In genomic region chr22:46528121-46528610, GRCh38 we compare ENCODE assay signal across 1 cellular context.
TF ChIP-seq lines count a peak whose summit lies in the region.

No MANE protein-coding gene starts in this region.

TF ChIP-seq in HepG2, 621 proteins besides CTCF, POLR2A, EP300 and RAD21 (continued from another document and continues in another):
- no peak for TF ChIP-seq ZNF704 (CRISPR knock-in tag; IDR thresholded peaks at IDR 0.05; ENCODE audit: borderline replicate concordance)
- no peak for TF ChIP-seq SMAD1 (CRISPR knock-in tag; IDR thresholded peaks at IDR 0.05; ENCODE audit: borderline replicate concordance, low read depth)
- TF ChIP-seq THYN1 (CRISPR knock-in tag; IDR thresholded peaks at IDR 0.05; ENCODE audit: borderline replicate concordance, low read depth), result no peak
- TF ChIP-seq ZNF850 (CRISPR knock-in tag; conservative IDR thresholded peaks at IDR 0.05), result no peak
- no peak for TF ChIP-seq ZNF260 (CRISPR knock-in tag; IDR thresholded peaks at IDR 0.05; ENCODE audit: borderline replicate concordance, low read depth)
- TF ChIP-seq YY1 (IDR thresholded peaks at IDR 0.05; ENCODE audit: insufficient read depth, insufficient replicate concordance, low read depth, low read length), result no peak
- no peak for TF ChIP-seq CSRNP2 (CRISPR knock-in tag; conservative IDR thresholded peaks at IDR 0.05; ENCODE audit: low read depth)
- TF ChIP-seq ZNF274 (CRISPR knock-in tag; IDR thresholded peaks at IDR 0.05), result no peak
- TF ChIP-seq ZNF639 (CRISPR knock-in tag; conservative IDR thresholded peaks at IDR 0.05), result no peak
- TF ChIP-seq KLF12 (CRISPR knock-in tag; IDR thresholded peaks at IDR 0.05; ENCODE audit: borderline replicate concordance), result no peak
- no peak; the same call in 1 of the 2 replicates for TF ChIP-seq ZSCAN9 (CRISPR knock-in tag; IDR thresholded peaks at IDR 0.05; ENCODE audit: borderline replicate concordance)
- no peak for TF ChIP-seq ZNF883 (CRISPR knock-in tag; IDR thresholded peaks at IDR 0.05; ENCODE audit: not compliant biosample characterization)
- TF ChIP-seq PHF20 (CRISPR knock-in tag; IDR thresholded peaks at IDR 0.05), result no peak
- TF ChIP-seq STAT5B (CRISPR knock-in tag; IDR thresholded peaks at IDR 0.05), result no peak
- no peak for TF ChIP-seq ZNF143 (CRISPR knock-in tag; IDR thresholded peaks at IDR 0.05)
- TF ChIP-seq ZBTB40 (IDR thresholded peaks at IDR 0.05), result no peak
- TF ChIP-seq ZBTB40 (CRISPR knock-in tag; IDR thresholded peaks at IDR 0.05), result no peak
- TF ChIP-seq FOXK1 (CRISPR knock-in tag; IDR thresholded peaks at IDR 0.05; ENCODE audit: borderline replicate concordance, low read depth), result no peak
- peak; percentile 77 for TF ChIP-seq JUN (CRISPR knock-in tag; IDR thresholded peaks at IDR 0.05)
- TF ChIP-seq HNRNPH1 (optimal IDR thresholded peaks at IDR 0.05; ENCODE audit: low read depth, low read length), result no peak
- TF ChIP-seq TEAD3 (CRISPR knock-in tag; optimal IDR thresholded peaks at IDR 0.05; ENCODE audit: borderline replicate concordance), result peak; percentile 86
- no peak for TF ChIP-seq ZNF317 (CRISPR knock-in tag; IDR thresholded peaks at IDR 0.05)
- TF ChIP-seq NFIB (CRISPR knock-in tag; IDR thresholded peaks at IDR 0.05; ENCODE audit: borderline replicate concordance), result no peak
- no peak for TF ChIP-seq SRSF4 (IDR thresholded peaks at IDR 0.05; ENCODE audit: low read depth, low read length, poor library complexity, severe bottlenecking)
- TF ChIP-seq SP1 (IDR thresholded peaks at IDR 0.05), result no peak
- TF ChIP-seq SP1 (CRISPR knock-in tag; IDR thresholded peaks at IDR 0.05), result no peak
- TF ChIP-seq SMARCE1 (IDR thresholded peaks at IDR 0.05; ENCODE audit: borderline replicate concordance), result no peak
- no peak for TF ChIP-seq ZFP62 (CRISPR knock-in tag; IDR thresholded peaks at IDR 0.05)
- TF ChIP-seq TAF15 (IDR thresholded peaks at IDR 0.05; ENCODE audit: low read depth, low read length, poor library complexity, severe bottlenecking), result no peak
- peak; percentile 87 for TF ChIP-seq CEBPB (IDR thresholded peaks at IDR 0.05; ENCODE audit: borderline replicate concordance, low read depth, low read length)
- TF ChIP-seq ZNF552 (CRISPR knock-in tag; IDR thresholded peaks at IDR 0.05; ENCODE audit: borderline replicate concordance), result no peak
- no peak; the same call in 1 of the 2 replicates for TF ChIP-seq ARID4A (CRISPR knock-in tag; IDR thresholded peaks at IDR 0.05; ENCODE audit: borderline replicate concordance)
- TF ChIP-seq HIVEP1 (CRISPR knock-in tag; IDR thresholded peaks at IDR 0.05), result peak; percentile 24; the same call in 1 of the 2 replicates
- TF ChIP-seq ZNF343 (CRISPR knock-in tag; IDR thresholded peaks at IDR 0.05), result no peak
- TF ChIP-seq SP140L (CRISPR knock-in tag; IDR thresholded peaks at IDR 0.05; ENCODE audit: borderline replicate concordance), result no peak
- no peak for TF ChIP-seq ZNF703 (CRISPR knock-in tag; IDR thresholded peaks at IDR 0.05; ENCODE audit: borderline replicate concordance)
- TF ChIP-seq SNAPC4 (CRISPR knock-in tag; IDR thresholded peaks at IDR 0.05), result no peak
